Comparison of ENCODE assay signal across 21 cellular contexts in genomic region chr1:75396258-75396657, GRCh38.
DNase-seq lines count a peak whose midpoint lies in the region; ATAC-seq and TF ChIP-seq lines count a peak whose summit lies in the region.
"Had no signal": no experiment of that assay in that cellular context is flagged by ENCODE, and none has a peak within 500 bp of the region (broad histone marks: within the 10 kb centered on the region; RNA-seq: fewer than 3 reads in every experiment).

No MANE protein-coding gene starts in this region.

- ATAC-seq in SK-N-SH treated with all-trans-retinoic acid at 6 μM for 48 hours = no peak
- no peak for ATAC-seq in GM23338
- ATAC-seq in stimulated activated naive B cell treated with anti-CD40 and anti-IgM and Interleukin-4, amounts not matched to agents 10 μg/mL and 1 μg/mL and 100 μg/mL, for 72 hours (replicated peaks) = no peak
- ATAC-seq: HCT116 had no signal

- no peaks in the 10 kb centered on the region for H3K36me3 ChIP-seq in SK-N-SH (replicated peaks in 1 of 2; ENCODE audit: control insufficient read depth in 1 of 2, insufficient read depth in 2 of 2, low read length in 1 of 2)
- no peaks in the 10 kb centered on the region; the same call in 1 of the 2 replicates for H3K36me3 ChIP-seq in GM23338 (ENCODE audit: insufficient read depth)
- H3K36me3 ChIP-seq in BE2C = no peaks in the 10 kb centered on the region
- H3K36me3 ChIP-seq: BLaER1 had no signal

- no peak for TF ChIP-seq RAD21 in SK-N-SH (IDR thresholded peaks at IDR 0.05; ENCODE audit: low read length)

- H3K36me3 Mint-ChIP-seq in GM23338 (ENCODE audit: low read depth) = peaks cover 4% of the 10 kb centered on the region; the same call in 2 of the 3 replicates
- H3K36me3 Mint-ChIP-seq in stimulated activated naive B cell treated with anti-CD40 and anti-IgM and Interleukin-4, amounts not matched to agents 10 μg/mL and 1 μg/mL and 100 μg/mL, for 72 hours = no peaks in the 10 kb centered on the region
- H3K36me3 Mint-ChIP-seq: CD14-positive monocyte; CD4-positive, alpha-beta memory T cell; IgD-negative memory B cell had no signal

- POLR2A ChIA-PET in SK-N-SH (lab: Yijun Ruan, JAX) = no interaction called here

- no peaks in the 10 kb centered on the region for H3K27me3 ChIP-seq in SK-N-SH (ENCODE audit: insufficient read depth)
- H3K27me3 ChIP-seq in GM23338 (ENCODE audit: insufficient read depth) = no peaks in the 10 kb centered on the region
- H3K27me3 ChIP-seq in BE2C = no peaks in the 10 kb centered on the region
- H3K27me3 ChIP-seq: BLaER1 had no signal

- no peaks in the 10 kb centered on the region for H3K9me3 ChIP-seq in SK-N-SH
- H3K9me3 ChIP-seq in BE2C = no peaks in the 10 kb centered on the region

- H4K20me1 ChIP-seq in SK-N-SH (ENCODE audit: insufficient read depth) (no peaks in the 10 kb centered on the region), GM23338 (replicated peaks; ENCODE audit: insufficient read depth) (no peaks in the 10 kb centered on the region)
- H4K20me1 ChIP-seq: BLaER1 had no signal

- H3K9me3 Mint-ChIP-seq in GM23338 = peaks cover 9% of the 10 kb centered on the region
- peaks cover 6 to 7% of the 10 kb centered on the region in 2 donors for H3K9me3 Mint-ChIP-seq in stimulated activated naive B cell treated with anti-CD40 and anti-IgM and Interleukin-4, amounts not matched to agents 10 μg/mL and 1 μg/mL and 100 μg/mL, for 72 hours

- no peaks in the 10 kb centered on the region for H3K4me1 Mint-ChIP-seq in GM23338
- peaks cover 0 to 1% of the 10 kb centered on the region in 2 donors for H3K4me1 Mint-ChIP-seq in stimulated activated naive B cell treated with anti-CD40 and anti-IgM and Interleukin-4, amounts not matched to agents 10 μg/mL and 1 μg/mL and 100 μg/mL, for 72 hours
- H3K4me1 Mint-ChIP-seq: CD14-positive monocyte had no signal

- H3K79me2 ChIP-seq in SK-N-SH (ENCODE audit: insufficient read depth) = no peaks in the 10 kb centered on the region
- no peaks in the 10 kb centered on the region for H3K79me2 ChIP-seq in GM23338 (replicated peaks; ENCODE audit: insufficient read depth)

- 94% methylated on average over 1 of the region's 1 CpG for WGBS in SK-N-SH (ENCODE audit: low lambda C conversion rate)

- H3K27ac Mint-ChIP-seq in GM23338 = peak overlapping the region; percentile 1; the same call in 1 of the 2 replicates
- no peak overlapping the region for H3K27ac Mint-ChIP-seq in stimulated activated naive B cell treated with anti-CD40 and anti-IgM and Interleukin-4, amounts not matched to agents 10 μg/mL and 1 μg/mL and 100 μg/mL, for 72 hours
- H3K27ac Mint-ChIP-seq: CD14-positive monocyte; CD4-positive, alpha-beta memory T cell; HFFc6; IgD-negative memory B cell had no signal

- H3K9ac ChIP-seq in SK-N-SH = no peak overlapping the region
- H3K9ac ChIP-seq: BLaER1, GM23248 had no signal

- TF ChIP-seq CTCF in SK-N-SH (IDR thresholded peaks at IDR 0.05) (no peak), GM23338 (conservative IDR thresholded peaks at IDR 0.05; ENCODE audit: low read depth in 2 of 2) (no peak), BE2C (IDR thresholded peaks at IDR 0.05; ENCODE audit: low read depth, low read length) (no peak)

- H3K4me3 ChIP-seq in SK-N-SH (ENCODE audit: low read depth in 2 of 2, low read length in 1 of 2) (no peak overlapping the region), GM23338 (no peak overlapping the region), BE2C (ENCODE audit: low read depth, low read length) (no peak overlapping the region)
- H3K4me3 ChIP-seq: BLaER1, GM23248 had no signal

- CTCF ChIA-PET in SK-N-SH (lab: Yijun Ruan, JAX) = no interaction called here

- H3F3A ChIP-seq in SK-N-SH (replicated peaks; ENCODE audit: insufficient read depth) (no peaks in the 10 kb centered on the region), GM23338 (replicated peaks; ENCODE audit: low read depth) (no peaks in the 10 kb centered on the region)

- no peaks in the 10 kb centered on the region for H3K27me3 Mint-ChIP-seq in GM23338 (ENCODE audit: insufficient read depth, low read depth, poor library complexity)
- no peaks in the 10 kb centered on the region for H3K27me3 Mint-ChIP-seq in stimulated activated naive B cell treated with anti-CD40 and anti-IgM and Interleukin-4, amounts not matched to agents 10 μg/mL and 1 μg/mL and 100 μg/mL, for 72 hours
- H3K27me3 Mint-ChIP-seq: IgD-negative memory B cell had no signal

- H3K4me1 ChIP-seq in SK-N-SH (ENCODE audit: control insufficient read depth in 1 of 2, insufficient read depth in 2 of 2, low read depth in 1 of 2, low read length in 1 of 2) (no peaks in the 10 kb centered on the region), GM23338 (ENCODE audit: insufficient read depth) (no peaks in the 10 kb centered on the region), BE2C (no peaks in the 10 kb centered on the region)

- H3K4me3 Mint-ChIP-seq in GM23338 = no peak overlapping the region
- H3K4me3 Mint-ChIP-seq in stimulated activated naive B cell treated with anti-CD40 and anti-IgM and Interleukin-4, amounts not matched to agents 10 μg/mL and 1 μg/mL and 100 μg/mL, for 72 hours = no peak overlapping the region
- H3K4me3 Mint-ChIP-seq: CD14-positive monocyte; CD4-positive, alpha-beta memory T cell; HFFc6; IgD-negative memory B cell had no signal

- H3K4me2 ChIP-seq in SK-N-SH (peak overlapping the region; percentile 9; the same call in 1 of the 2 replicates), GM23338 (no peak overlapping the region)
- H3K4me2 ChIP-seq: BLaER1 had no signal

- DNase-seq in SK-N-SH = no peak
- DNase-seq in GM23338 (ENCODE audit: low spot score) = no peak
- DNase-seq in OCI-M1 (lab: John Stamatoyannopoulos, UW) = peak; percentile 22
- DNase-seq in NCI-H2171 treated with DMSO at 0.1 percent for 48 hours (lab: John Stamatoyannopoulos, UW) = no peak
- DNase-seq in BE2C = no peak
- DNase-seq in stimulated activated naive B cell treated with anti-CD40 and anti-IgM and Interleukin-4, amounts not matched to agents 10 μg/mL and 1 μg/mL and 100 μg/mL, for 72 hours = no peak
- DNase-seq: DMS153, DMS79, GDM1, GM23248, H7, HFFc6, KG1 had no signal

- H2AFZ ChIP-seq in SK-N-SH (ENCODE audit: low read depth) (no peak overlapping the region), GM23338 (no peak overlapping the region)
- H2AFZ ChIP-seq: GM23248 had no signal

- no peak for TF ChIP-seq EP300 in SK-N-SH (IDR thresholded peaks at IDR 0.05; ENCODE audit: borderline replicate concordance in 1 of 2, low read depth in 1 of 2, low read length in 1 of 2)

- no peaks in the 10 kb centered on the region for H3K9me2 ChIP-seq in SK-N-SH
- no peaks in the 10 kb centered on the region for H3K9me2 ChIP-seq in GM23338 (ENCODE audit: insufficient read depth)

- H3K27ac ChIP-seq in SK-N-SH (ENCODE audit: low read depth in 2 of 2, low read length in 1 of 2) (no peak overlapping the region), GM23338 (ENCODE audit: low read depth) (no peak overlapping the region)
- H3K27ac ChIP-seq: 22Rv1, BLaER1, GM23248, HL-60 had no signal

TF ChIP-seq in SK-N-SH, 30 proteins besides CTCF, POLR2A, EP300 and RAD21 (continues in another document):
- TF ChIP-seq RXRA (IDR thresholded peaks at IDR 0.05; ENCODE audit: borderline replicate concordance, low read depth) = no peak

TF ChIP-seq in SK-N-SH treated with all-trans-retinoic acid at 6 μM for 48 hours, 23 proteins besides CTCF, POLR2A, EP300 and RAD21 (continues in another document):
- TF ChIP-seq TSHZ2 (CRISPR knock-in tag; IDR thresholded peaks at IDR 0.05) (no peak), TOX (CRISPR knock-in tag; IDR thresholded peaks at IDR 0.05; ENCODE audit: borderline replicate concordance) (no peak)

TF ChIP-seq in GM23338, 12 proteins besides CTCF, POLR2A, EP300 and RAD21 (continues in another document):
- no peak for TF ChIP-seq CREB1 (CRISPR knock-in tag; IDR thresholded peaks at IDR 0.05; ENCODE audit: low read depth)
- no peak for TF ChIP-seq ZNF114 (CRISPR knock-in tag; IDR thresholded peaks at IDR 0.05)
- TF ChIP-seq, protein P1, sequence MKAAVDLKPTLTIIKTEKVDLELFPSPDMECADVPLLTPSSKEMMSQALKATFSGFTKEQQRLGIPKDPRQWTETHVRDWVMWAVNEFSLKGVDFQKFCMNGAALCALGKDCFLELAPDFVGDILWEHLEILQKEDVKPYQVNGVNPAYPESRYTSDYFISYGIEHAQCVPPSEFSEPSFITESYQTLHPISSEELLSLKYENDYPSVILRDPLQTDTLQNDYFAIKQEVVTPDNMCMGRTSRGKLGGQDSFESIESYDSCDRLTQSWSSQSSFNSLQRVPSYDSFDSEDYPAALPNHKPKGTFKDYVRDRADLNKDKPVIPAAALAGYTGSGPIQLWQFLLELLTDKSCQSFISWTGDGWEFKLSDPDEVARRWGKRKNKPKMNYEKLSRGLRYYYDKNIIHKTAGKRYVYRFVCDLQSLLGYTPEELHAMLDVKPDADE (IDR thresholded peaks at IDR 0.05) = no peak
- no peak for TF ChIP-seq ZNF331 (CRISPR knock-in tag; IDR thresholded peaks at IDR 0.05; ENCODE audit: low read depth)
- TF ChIP-seq NANOG (IDR thresholded peaks at IDR 0.05; ENCODE audit: borderline replicate concordance) = no peak
- no peak for TF ChIP-seq STAT1 (IDR thresholded peaks at IDR 0.05; ENCODE audit: unreplicated experiment)
- TF ChIP-seq EZH2 (IDR thresholded peaks at IDR 0.05; ENCODE audit: low read depth, unreplicated experiment) = no peak
